In genomic region chr12:113266106-113266895, GRCh38 we compare ENCODE assay signal across 18 cellular contexts. TPM values are rescaled to one million over a fixed set of nuclear protein-coding genes. Genes with fewer than 3 reads are reported as not detected.
DNase-seq lines count a peak whose midpoint lies in the region; TF ChIP-seq lines count a peak whose summit lies in the region.
"Had no signal": no experiment of that assay in that cellular context is flagged by ENCODE, and none has a peak within 500 bp of the region (broad histone marks: within the 10 kb centered on the region; RNA-seq: fewer than 3 reads in every experiment).

No MANE protein-coding gene starts in this region.

- no peak overlapping the region for H3K23ac ChIP-seq in neuronal stem cell (ENCODE audit: low read depth, low read length, poor library complexity)

- H2AFZ ChIP-seq in neuronal stem cell (ENCODE audit: low read length): no peak overlapping the region
- H2AFZ ChIP-seq: GM23248 had no signal

- no peak overlapping the region for H4K8ac ChIP-seq in neuronal stem cell (ENCODE audit: low read depth, low read length)

- no peaks in the 10 kb centered on the region for H3K36me3 ChIP-seq in neuronal stem cell (replicated peaks in 1 of 2; ENCODE audit: control insufficient read depth in 2 of 2, insufficient read depth in 2 of 2, low read length in 2 of 2)
- H3K36me3 ChIP-seq in SJCRH30: no peaks in the 10 kb centered on the region

- H3K4me1 Mint-ChIP-seq in activated naive CD4-positive, alpha-beta T cell treated with anti-CD3 and anti-CD28 coated beads, Interleukin-2, amount 10 ng/mL, durations not matched to agents 7 days and 5 days: peaks cover 41% of the 10 kb centered on the region
- peaks cover 20% of the 10 kb centered on the region for H3K4me1 Mint-ChIP-seq in CD14-positive monocyte
- H3K4me1 Mint-ChIP-seq in chondrocyte (ENCODE audit: low read depth): peaks cover 12% of the 10 kb centered on the region

- H3K9me3 ChIP-seq in neuronal stem cell (replicated peaks in 1 of 2; ENCODE audit: control insufficient read depth in 2 of 2, insufficient read depth in 1 of 2, low read depth in 1 of 2, low read length in 2 of 2) (no peaks in the 10 kb centered on the region), SJCRH30 (replicated peaks) (no peaks in the 10 kb centered on the region)

- peak overlapping the region; percentile 25 for H3K14ac ChIP-seq in neuronal stem cell (ENCODE audit: low read length)

- H2BK15ac ChIP-seq in neuronal stem cell (ENCODE audit: low read length): no peak overlapping the region

- WGBS in neuronal stem cell (ENCODE audit: extremely low coverage in 2 of 2, insufficient read length in 2 of 2, insufficient replicate concordance in 1 of 2), 2 donors: no CpG with 5 or more reads among the region's 23 CpGs

- peaks cover 27% of the 10 kb centered on the region for H3K36me3 Mint-ChIP-seq in activated naive CD4-positive, alpha-beta T cell treated with anti-CD3 and anti-CD28 coated beads, Interleukin-2, amount 10 ng/mL, durations not matched to agents 7 days and 5 days
- H3K36me3 Mint-ChIP-seq in CD14-positive monocyte (peaks cover 66 to 88% of the 10 kb centered on the region in 2 donors), chondrocyte (ENCODE audit: low read depth) (peaks cover 16% of the 10 kb centered on the region)

- no peak overlapping the region for H4K91ac ChIP-seq in neuronal stem cell (ENCODE audit: low read depth, low read length, poor library complexity)

- H3K4me1 ChIP-seq in neuronal stem cell (ENCODE audit: control insufficient read depth in 2 of 2, insufficient read depth in 1 of 2, low read depth in 1 of 2, low read length in 2 of 2) (no peaks in the 10 kb centered on the region), SJCRH30 (peaks cover 5% of the 10 kb centered on the region; the same call in 1 of the 2 replicates)

- no peak overlapping the region for H2BK5ac ChIP-seq in neuronal stem cell (ENCODE audit: low read length)

- H2BK12ac ChIP-seq in neuronal stem cell (ENCODE audit: low read length): no peak overlapping the region

- no peak overlapping the region for H3K4me2 ChIP-seq in neuronal stem cell (ENCODE audit: insufficient read depth, low read length, poor library complexity, severe bottlenecking)

- intact Hi-C loops in CD14-positive monocyte (cut with micrococcal nuclease): no loop called here

- H3K4me3 Mint-ChIP-seq in activated naive CD4-positive, alpha-beta T cell treated with anti-CD3 and anti-CD28 coated beads, Interleukin-2, amount 10 ng/mL, durations not matched to agents 7 days and 5 days: no peak overlapping the region
- H3K4me3 Mint-ChIP-seq in CD14-positive monocyte (no peak overlapping the region), chondrocyte (ENCODE audit: unreplicated experiment) (no peak overlapping the region)
- H3K4me3 Mint-ChIP-seq: CD8-positive, alpha-beta T cell had no signal

- no peak overlapping the region for H2BK120ac ChIP-seq in neuronal stem cell (ENCODE audit: low read depth, low read length)

- no peaks in the 10 kb centered on the region for H3K27me3 Mint-ChIP-seq in activated naive CD4-positive, alpha-beta T cell treated with anti-CD3 and anti-CD28 coated beads, Interleukin-2, amount 10 ng/mL, durations not matched to agents 7 days and 5 days
- H3K27me3 Mint-ChIP-seq in CD14-positive monocyte (ENCODE audit: low read depth in 3 of 3) (peaks cover 0 to 3% (median 0%) of the 10 kb centered on the region in 3 donors), chondrocyte (ENCODE audit: low read depth) (no peaks in the 10 kb centered on the region)

- no peak overlapping the region for H3K4me3 ChIP-seq in neuronal stem cell (ENCODE audit: low read length in 2 of 2)
- H3K4me3 ChIP-seq in SJCRH30: no peak overlapping the region
- H3K4me3 ChIP-seq: GM23248 had no signal

- peak overlapping the region; percentile 59 for H3K18ac ChIP-seq in neuronal stem cell (ENCODE audit: low read length)

- H3K27ac ChIP-seq in neuronal stem cell (replicated peaks; ENCODE audit: low read length): no peak overlapping the region
- H3K27ac ChIP-seq in SJCRH30: no peak overlapping the region
- H3K27ac ChIP-seq: GM23248 had no signal

- no peak for DNase-seq in activated naive CD4-positive, alpha-beta T cell treated with anti-CD3 and anti-CD28 coated beads, Interleukin-2, amount 10 ng/mL, durations not matched to agents 7 days and 5 days
- DNase-seq in activated naive CD4-positive, alpha-beta T cell (lab: John Stamatoyannopoulos, UW): no peak
- DNase-seq in CD14-positive monocyte (ENCODE audit: low spot score) (no peak), chondrocyte (ENCODE audit: low spot score) (peak; percentile 90), neuronal stem cell (ENCODE audit: low spot score) (no peak), HK-2 (ENCODE audit: unreplicated experiment) (no peak), NCI-H774 (lab: John Stamatoyannopoulos, UW) (no peak), SJCRH30 (no peak)
- DNase-seq: 8988T; CD8-positive, alpha-beta T cell; DMS79 treated with DMSO at 0.1 percent for 48 hours; GM23248; KBM-7; NCI-H1436; NCI-H2029 treated with DMSO at 0.1 percent for 48 hours; NCI-H510A; NCI-H82; PC-3 had no signal

- CTCF ChIA-PET in activated naive CD4-positive, alpha-beta T cell treated with anti-CD3 and anti-CD28 coated beads, Interleukin-2, amount 10 ng/mL, durations not matched to agents 7 days and 5 days (lab: Charles Lee): no interaction called here

- H3K79me1 ChIP-seq in neuronal stem cell (ENCODE audit: low read depth, low read length): no peaks in the 10 kb centered on the region

- no peaks in the 10 kb centered on the region for H3K9me3 Mint-ChIP-seq in activated naive CD4-positive, alpha-beta T cell treated with anti-CD3 and anti-CD28 coated beads, Interleukin-2, amount 10 ng/mL, durations not matched to agents 7 days and 5 days
- peaks cover 0 to 1% (median 0%) of the 10 kb centered on the region in 7 donors for H3K9me3 Mint-ChIP-seq in CD14-positive monocyte
- H3K9me3 Mint-ChIP-seq in chondrocyte (ENCODE audit: low read depth): no peaks in the 10 kb centered on the region
- H3K9me3 Mint-ChIP-seq: CD8-positive, alpha-beta T cell had no signal

- H3K4ac ChIP-seq in neuronal stem cell (ENCODE audit: low read length): no peak overlapping the region

- no peak overlapping the region for H2AK5ac ChIP-seq in neuronal stem cell (ENCODE audit: low read depth, low read length)

- H3K27me3 ChIP-seq in neuronal stem cell (ENCODE audit: control insufficient read depth in 3 of 3, insufficient read depth in 3 of 3, low read depth in 1 of 3, low read length in 3 of 3) (no peaks in the 10 kb centered on the region), SJCRH30 (no peaks in the 10 kb centered on the region)

- no peak overlapping the region for H3K9ac ChIP-seq in neuronal stem cell (ENCODE audit: low read depth, low read length, poor library complexity)
- H3K9ac ChIP-seq: GM23248 had no signal

- H3K27ac Mint-ChIP-seq in activated naive CD4-positive, alpha-beta T cell treated with anti-CD3 and anti-CD28 coated beads, Interleukin-2, amount 10 ng/mL, durations not matched to agents 7 days and 5 days: peak overlapping the region; percentile 2
- peak overlapping the region in 4 of 7 donors; percentile 41 to 49 (median 45) for H3K27ac Mint-ChIP-seq in CD14-positive monocyte
- H3K27ac Mint-ChIP-seq in chondrocyte (ENCODE audit: unreplicated experiment): no peak overlapping the region
- H3K27ac Mint-ChIP-seq: CD8-positive, alpha-beta T cell had no signal

- TF ChIP-seq CTCF in CD14-positive monocyte (IDR thresholded peaks at IDR 0.05) (no peak), chondrocyte (IDR thresholded peaks at IDR 0.05) (no peak)

RNA-seq across cellular contexts. Expression of gene TPCN1, which starts 45.0 kb away (rescaled TPM):
- polyA plus RNA-seq in CD14-positive monocyte: 10 to 100 TPM; 20.4 to 34.9 TPM
- total RNA-seq in chondrocyte: 35.9 to 40.0 TPM (median 37.7 TPM) in 3 replicates
- polyA plus RNA-seq in neuronal stem cell (2013, experiment 1 of 2): 11.5 TPM
- 10.7 TPM for polyA plus RNA-seq in neuronal stem cell (2013, experiment 2 of 2)
- total RNA-seq in SJCRH30 (2014; rRNA removed; shearing (Covaris generic)): 14.3 and 18.4 TPM in 2 replicates
